In genomic region chr6:151015320-151015719, GRCh38 we compare ENCODE assay signal across 1 cellular context.
TF ChIP-seq lines count a peak whose summit lies in the region.

No MANE protein-coding gene starts in this region.

TF ChIP-seq in A549, 52 proteins besides CTCF, POLR2A, EP300 and RAD21 (continued from another document):
- TF ChIP-seq ELK1 (IDR thresholded peaks at IDR 0.05; ENCODE audit: low read depth, low read length): no peak
- TF ChIP-seq USF2 (IDR thresholded peaks at IDR 0.05): no peak
- TF ChIP-seq SMC3 (IDR thresholded peaks at IDR 0.05): no peak
